Comparison of ENCODE assay signal across 19 cellular contexts in the genomic region with DNA sequence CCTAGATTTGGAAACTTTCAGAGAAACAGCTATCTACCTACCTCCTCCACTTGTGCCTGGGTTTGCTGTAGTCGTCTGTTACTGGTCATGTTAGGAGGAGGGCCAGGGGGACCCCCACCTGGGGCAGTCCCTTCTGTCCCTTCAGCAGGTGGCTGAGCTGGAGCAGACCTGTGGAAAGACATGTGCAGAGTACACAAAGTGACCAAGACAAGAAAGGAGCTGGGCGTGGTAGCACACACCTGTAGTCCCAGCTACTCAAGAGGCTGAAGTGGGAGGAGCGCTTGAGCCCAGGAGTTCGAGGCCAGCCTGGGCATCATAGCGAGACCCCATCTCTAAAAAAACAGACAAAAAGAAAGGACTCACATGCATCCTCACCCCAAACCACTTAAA. TPM values are rescaled to one million over a fixed set of nuclear protein-coding genes. Genes with fewer than 3 reads are reported as not detected.
DNase-seq lines count a peak whose midpoint lies in the region; ATAC-seq and TF ChIP-seq lines count a peak whose summit lies in the region.
"Had no signal": no experiment of that assay in that cellular context is flagged by ENCODE, and none has a peak within 500 bp of the region (broad histone marks: within the 10 kb centered on the region; RNA-seq: fewer than 3 reads in every experiment).

No MANE protein-coding gene starts in this region.

- H3K36me3 Mint-ChIP-seq in T-helper 1 cell treated with Interleukin-12 subunit alpha and Interleukin-12 subunit beta and Interleukin-4 antibody, amounts not matched to agents 30 μg/mL and 1 μg/mL, for 36 hours (ENCODE audit: low read depth), result peaks cover 73% of the 10 kb centered on the region
- H3K36me3 Mint-ChIP-seq in CD4-positive, alpha-beta T cell (ENCODE audit: low read depth), result peaks cover 89% of the 10 kb centered on the region
- H3K36me3 Mint-ChIP-seq in activated T-helper 1 cell treated with anti-CD3 and anti-CD28 coated beads, Interleukin-12 subunit alpha, Interleukin-12 subunit beta, Interleukin-2, Interleukin-4 antibody, amounts not matched to agents 30 ng/mL and 10 ng/mL and 1 ng/mL, durations not matched to agents 14 hours and 24 hours and 36 hours (ENCODE audit: low read depth), result peaks cover 75% of the 10 kb centered on the region
- H3K36me3 Mint-ChIP-seq in naive thymus-derived CD4-positive, alpha-beta T cell, result peaks cover 3 to 74% (median 36%) of the 10 kb centered on the region in 5 donors

- DNase-seq in T-helper 1 cell (no peak), COLO829 (ENCODE audit: low spot score) (no peak), iPS-NIHi7 (ENCODE audit: extremely low spot score) (no peak), mucosa of descending colon (no peak)
- no peak for DNase-seq in CD4-positive, alpha-beta T cell
- DNase-seq in activated T-helper 1 cell treated with anti-CD3 and anti-CD28 coated beads, Interleukin-12 subunit alpha, Interleukin-12 subunit beta, Interleukin-2, Interleukin-4 antibody, amounts not matched to agents 30 ng/mL and 10 ng/mL and 1 ng/mL, durations not matched to agents 14 hours and 24 hours and 36 hours (ENCODE audit: low spot score), result no peak
- DNase-seq in naive thymus-derived CD4-positive, alpha-beta T cell, result no peak
- DNase-seq: activated gamma-delta T cell treated with Interleukin-2 at 50 U/mL for 16 hours; right lobe of liver; stimulated activated naive CD4-positive, alpha-beta T cell treated with Interleukin-2 at 50 U/mL for 16 hours; upper lobe of left lung had no signal

- H3K27me3 ChIP-seq in CD4-positive, alpha-beta T cell (ENCODE audit: control insufficient read depth, insufficient read depth, low read length), result no peaks in the 10 kb centered on the region
- no peaks in the 10 kb centered on the region for H3K27me3 ChIP-seq in naive thymus-derived CD4-positive, alpha-beta T cell (ENCODE audit: control insufficient read depth in 2 of 2, insufficient read depth in 2 of 2, low read length in 2 of 2)
- H3K27me3 ChIP-seq: right lobe of liver, upper lobe of left lung had no signal

- CTCF ChIA-PET in CD4-positive, alpha-beta T cell (lab: Charles Lee), result interaction anchor here (0.8 to 2.3 kb wide), 15 partner anchors 10 to 143 kb away, joined by 3 to 61 read pairs (median 10); partner anchors contain the start of genes CD27, MRPL51 and TAPBPL
- CTCF ChIA-PET in naive thymus-derived CD4-positive, alpha-beta T cell (lab: Charles Lee), result interaction anchor here (0.7 to 6.8 kb wide), 28 partner anchors 9 to 139 kb away, joined by 3 to 201 read pairs (median 7); partner anchors contain the start of genes CD27, NOP2 and TAPBPL

- intact Hi-C loops in CD4-positive, alpha-beta T cell (cut with DNase I, micrococcal nuclease), result loop anchor here in 1 of 2 experiments (1.0 kb wide), 1 partner anchor 43 kb away; no protein-coding TSS in a partner anchor
- intact Hi-C loops in activated T-helper 1 cell treated with anti-CD3 and anti-CD28 coated beads, Interleukin-12 subunit alpha, Interleukin-12 subunit beta, Interleukin-2, Interleukin-4 antibody, amounts not matched to agents 30 ng/mL and 10 ng/mL and 1 ng/mL, durations not matched to agents 14 hours and 24 hours and 36 hours (cut with micrococcal nuclease), result loop anchor here (5.0 kb wide), 1 partner anchor 144 kb away; no protein-coding TSS in a partner anchor
- intact Hi-C loops in naive thymus-derived CD4-positive, alpha-beta T cell (cut with micrococcal nuclease), result no loop called here
- intact Hi-C loops in mucosa of descending colon (cut with DNase I, micrococcal nuclease), result no loop called here

- H3K9me3 Mint-ChIP-seq in T-helper 1 cell treated with Interleukin-12 subunit alpha and Interleukin-12 subunit beta and Interleukin-4 antibody, amounts not matched to agents 30 μg/mL and 1 μg/mL, for 36 hours, result no peaks in the 10 kb centered on the region
- no peaks in the 10 kb centered on the region for H3K9me3 Mint-ChIP-seq in CD4-positive, alpha-beta T cell
- H3K9me3 Mint-ChIP-seq in activated T-helper 1 cell treated with anti-CD3 and anti-CD28 coated beads, Interleukin-12 subunit alpha, Interleukin-12 subunit beta, Interleukin-2, Interleukin-4 antibody, amounts not matched to agents 30 ng/mL and 10 ng/mL and 1 ng/mL, durations not matched to agents 14 hours and 24 hours and 36 hours, result no peaks in the 10 kb centered on the region
- H3K9me3 Mint-ChIP-seq in naive thymus-derived CD4-positive, alpha-beta T cell, result no peaks in the 10 kb centered on the region
- H3K9me3 Mint-ChIP-seq: brain had no signal

- peak overlapping the region; percentile 66 for H3K27ac ChIP-seq in CD4-positive, alpha-beta T cell (ENCODE audit: low read depth, low read length)
- peak overlapping the region; percentile 60 for H3K27ac ChIP-seq in naive thymus-derived CD4-positive, alpha-beta T cell (ENCODE audit: low read depth, low read length)
- H3K27ac ChIP-seq: 22Rv1, coronary artery, right lobe of liver, upper lobe of left lung had no signal

- POLR2A ChIA-PET in CD4-positive, alpha-beta T cell (lab: Charles Lee), result interaction anchor here (0.8 to 16.2 kb wide), 12 partner anchors 9 to 132 kb away, joined by 3 to 225 read pairs (median 9); partner anchors contain the start of genes CD27, GAPDH and TAPBPL
- POLR2A ChIA-PET in naive thymus-derived CD4-positive, alpha-beta T cell (lab: Charles Lee), result interaction anchor here (0.6 to 16.5 kb wide), 17 partner anchors 9 to 143 kb away, joined by 3 to 726 read pairs (median 7); partner anchors contain the start of genes CD27, GAPDH, MRPL51 and TAPBPL

- peaks cover 16 to 20% (median 16%) of the 10 kb centered on the region in 3 experiments for H3K36me3 ChIP-seq in naive thymus-derived CD4-positive, alpha-beta T cell (ENCODE audit: control insufficient read depth in 2 of 3, insufficient read depth in 3 of 3, low read length in 3 of 3)
- H3K36me3 ChIP-seq in mucosa of descending colon (ENCODE audit: low read depth), result no peaks in the 10 kb centered on the region

- H3K4me3 ChIP-seq in naive thymus-derived CD4-positive, alpha-beta T cell (ENCODE audit: low read length), result no peak overlapping the region
- no peak overlapping the region for H3K4me3 ChIP-seq in mucosa of descending colon
- H3K4me3 ChIP-seq: coronary artery, right lobe of liver, upper lobe of left lung had no signal

- H3K9me3 ChIP-seq in CD4-positive, alpha-beta T cell (ENCODE audit: control insufficient read depth, low read length), result no peaks in the 10 kb centered on the region
- no peaks in the 10 kb centered on the region for H3K9me3 ChIP-seq in naive thymus-derived CD4-positive, alpha-beta T cell (ENCODE audit: control insufficient read depth in 2 of 3, low read length in 3 of 3)
- H3K9me3 ChIP-seq in mucosa of descending colon, result no peaks in the 10 kb centered on the region
- H3K9me3 ChIP-seq: right lobe of liver, SK-N-SH, upper lobe of left lung had no signal

- H3K4me3 Mint-ChIP-seq in T-helper 1 cell treated with Interleukin-12 subunit alpha and Interleukin-12 subunit beta and Interleukin-4 antibody, amounts not matched to agents 30 μg/mL and 1 μg/mL, for 36 hours, result no peak overlapping the region
- no peak overlapping the region for H3K4me3 Mint-ChIP-seq in CD4-positive, alpha-beta T cell
- no peak overlapping the region for H3K4me3 Mint-ChIP-seq in activated T-helper 1 cell treated with anti-CD3 and anti-CD28 coated beads, Interleukin-12 subunit alpha, Interleukin-12 subunit beta, Interleukin-2, Interleukin-4 antibody, amounts not matched to agents 30 ng/mL and 10 ng/mL and 1 ng/mL, durations not matched to agents 14 hours and 24 hours and 36 hours
- peak overlapping the region in 1 of 10 donors; percentile 46 for H3K4me3 Mint-ChIP-seq in naive thymus-derived CD4-positive, alpha-beta T cell

- peaks cover 2% of the 10 kb centered on the region for H3K27me3 Mint-ChIP-seq in T-helper 1 cell treated with Interleukin-12 subunit alpha and Interleukin-12 subunit beta and Interleukin-4 antibody, amounts not matched to agents 30 μg/mL and 1 μg/mL, for 36 hours (ENCODE audit: low read depth)
- no peaks in the 10 kb centered on the region for H3K27me3 Mint-ChIP-seq in CD4-positive, alpha-beta T cell
- no peaks in the 10 kb centered on the region for H3K27me3 Mint-ChIP-seq in activated T-helper 1 cell treated with anti-CD3 and anti-CD28 coated beads, Interleukin-12 subunit alpha, Interleukin-12 subunit beta, Interleukin-2, Interleukin-4 antibody, amounts not matched to agents 30 ng/mL and 10 ng/mL and 1 ng/mL, durations not matched to agents 14 hours and 24 hours and 36 hours (ENCODE audit: insufficient read depth)
- no peaks in the 10 kb centered on the region for H3K27me3 Mint-ChIP-seq in naive thymus-derived CD4-positive, alpha-beta T cell

- H3K27ac Mint-ChIP-seq in T-helper 1 cell treated with Interleukin-12 subunit alpha and Interleukin-12 subunit beta and Interleukin-4 antibody, amounts not matched to agents 30 μg/mL and 1 μg/mL, for 36 hours, result peak overlapping the region; percentile 76
- H3K27ac Mint-ChIP-seq in CD4-positive, alpha-beta T cell, result peak overlapping the region; percentile 92
- peak overlapping the region; percentile 81 for H3K27ac Mint-ChIP-seq in activated T-helper 1 cell treated with anti-CD3 and anti-CD28 coated beads, Interleukin-12 subunit alpha, Interleukin-12 subunit beta, Interleukin-2, Interleukin-4 antibody, amounts not matched to agents 30 ng/mL and 10 ng/mL and 1 ng/mL, durations not matched to agents 14 hours and 24 hours and 36 hours
- H3K27ac Mint-ChIP-seq in naive thymus-derived CD4-positive, alpha-beta T cell, result peak overlapping the region in 8 of 9 donors; percentile 48 to 99 (median 95)

- peaks cover 75% of the 10 kb centered on the region in 2 donors for H3K4me1 ChIP-seq in naive thymus-derived CD4-positive, alpha-beta T cell (ENCODE audit: control insufficient read depth in 2 of 2, insufficient read depth in 2 of 2, low read length in 2 of 2)
- H3K4me1 ChIP-seq in mucosa of descending colon (ENCODE audit: low read depth), result peaks cover 30% of the 10 kb centered on the region

- no peak for TF ChIP-seq CTCF in CD4-positive, alpha-beta T cell (IDR thresholded peaks at IDR 0.05)
- TF ChIP-seq CTCF in mucosa of descending colon (IDR thresholded peaks at IDR 0.05), result no peak

- ATAC-seq in CD4-positive, alpha-beta T cell (ENCODE audit: poor library complexity), result no peak
- no peak for ATAC-seq in naive thymus-derived CD4-positive, alpha-beta T cell
- no peak for ATAC-seq in mucosa of descending colon

- H3K4me1 Mint-ChIP-seq in T-helper 1 cell treated with Interleukin-12 subunit alpha and Interleukin-12 subunit beta and Interleukin-4 antibody, amounts not matched to agents 30 μg/mL and 1 μg/mL, for 36 hours (ENCODE audit: low read depth), result peaks cover 76% of the 10 kb centered on the region
- peaks cover 94% of the 10 kb centered on the region for H3K4me1 Mint-ChIP-seq in CD4-positive, alpha-beta T cell (ENCODE audit: low read depth)
- H3K4me1 Mint-ChIP-seq in activated T-helper 1 cell treated with anti-CD3 and anti-CD28 coated beads, Interleukin-12 subunit alpha, Interleukin-12 subunit beta, Interleukin-2, Interleukin-4 antibody, amounts not matched to agents 30 ng/mL and 10 ng/mL and 1 ng/mL, durations not matched to agents 14 hours and 24 hours and 36 hours (ENCODE audit: low read depth), result peaks cover 86% of the 10 kb centered on the region
- peaks cover 61 to 94% (median 88%) of the 10 kb centered on the region in 7 donors for H3K4me1 Mint-ChIP-seq in naive thymus-derived CD4-positive, alpha-beta T cell

RNA-seq across cellular contexts. Expression of gene VAMP1, which starts 4.3 kb away (rescaled TPM):
- total RNA-seq in CD4-positive, alpha-beta T cell, result 10 to 100 TPM; 84.8 to 87.7 TPM
- total RNA-seq in activated T-helper 1 cell treated with anti-CD3 and anti-CD28 coated beads, Interleukin-12 subunit alpha, Interleukin-12 subunit beta, Interleukin-2, Interleukin-4 antibody, amounts not matched to agents 30 ng/mL and 10 ng/mL and 1 ng/mL, durations not matched to agents 14 hours and 24 hours and 36 hours, result 49.7 and 52.8 TPM in 2 replicates
- 100 to 1,000 TPM in 2 of 5 experiments, 10 to 100 TPM in 3; 38.7 to 123 (median 47.9) TPM for total RNA-seq in naive thymus-derived CD4-positive, alpha-beta T cell
- 10 to 100 TPM; 10.9 to 14.0 TPM for polyA plus RNA-seq in naive thymus-derived CD4-positive, alpha-beta T cell
- total RNA-seq in mucosa of descending colon, result 10 to 100 TPM in 1 of 3 donors, 1 to 10 TPM in 2; 3.8 to 18.7 (median 8.6) TPM

RNA-seq across cellular contexts. Expression of gene TAPBPL, which starts 14.3 kb away (rescaled TPM):
- 10 to 100 TPM; 14.7 to 15.8 TPM for total RNA-seq in CD4-positive, alpha-beta T cell
- 34.1 and 34.3 TPM in 2 replicates for total RNA-seq in activated T-helper 1 cell treated with anti-CD3 and anti-CD28 coated beads, Interleukin-12 subunit alpha, Interleukin-12 subunit beta, Interleukin-2, Interleukin-4 antibody, amounts not matched to agents 30 ng/mL and 10 ng/mL and 1 ng/mL, durations not matched to agents 14 hours and 24 hours and 36 hours
- 10 to 100 TPM; 23.0 to 65.4 (median 52.9) TPM for total RNA-seq in naive thymus-derived CD4-positive, alpha-beta T cell
- 100 to 1,000 TPM in 1 of 2 donors, 10 to 100 TPM in 1; 48.7 to 104 TPM for polyA plus RNA-seq in naive thymus-derived CD4-positive, alpha-beta T cell
- total RNA-seq in mucosa of descending colon, result 100 to 1,000 TPM in 1 of 3 donors, 10 to 100 TPM in 2; 40.9 to 107 (median 72.0) TPM

RNA-seq across cellular contexts. Expression of gene CD27, which starts 21.4 kb away (rescaled TPM):
- total RNA-seq in CD4-positive, alpha-beta T cell, result 10 to 100 TPM; 42.7 to 46.1 TPM
- total RNA-seq in activated T-helper 1 cell treated with anti-CD3 and anti-CD28 coated beads, Interleukin-12 subunit alpha, Interleukin-12 subunit beta, Interleukin-2, Interleukin-4 antibody, amounts not matched to agents 30 ng/mL and 10 ng/mL and 1 ng/mL, durations not matched to agents 14 hours and 24 hours and 36 hours, result 82.1 and 82.3 TPM in 2 replicates
- total RNA-seq in naive thymus-derived CD4-positive, alpha-beta T cell, result 100 to 1,000 TPM in 4 of 5 experiments, 10 to 100 TPM in 1; 74.1 to 217 (median 130) TPM
- 100 to 1,000 TPM; 560 to 590 TPM for polyA plus RNA-seq in naive thymus-derived CD4-positive, alpha-beta T cell
- total RNA-seq in mucosa of descending colon, result 1 to 10 TPM; 1.8 to 5.3 (median 3.9) TPM
- total RNA-seq: H7, osteoblast, RPMI7951 had no signal
- polyA plus RNA-seq: SK-N-SH had no signal

RNA-seq across cellular contexts. Expression of gene MRPL51, which starts 26.9 kb away (rescaled TPM):
- 10 to 100 TPM; 15.1 to 16.7 TPM for total RNA-seq in CD4-positive, alpha-beta T cell
- 250 and 258 TPM in 2 replicates for total RNA-seq in activated T-helper 1 cell treated with anti-CD3 and anti-CD28 coated beads, Interleukin-12 subunit alpha, Interleukin-12 subunit beta, Interleukin-2, Interleukin-4 antibody, amounts not matched to agents 30 ng/mL and 10 ng/mL and 1 ng/mL, durations not matched to agents 14 hours and 24 hours and 36 hours
- total RNA-seq in naive thymus-derived CD4-positive, alpha-beta T cell, result 100 to 1,000 TPM in 1 of 5 experiments, 10 to 100 TPM in 4; 22.5 to 208 (median 80.9) TPM
- polyA plus RNA-seq in naive thymus-derived CD4-positive, alpha-beta T cell, result 100 to 1,000 TPM; 204 to 220 TPM
- 100 to 1,000 TPM; 119 to 143 (median 136) TPM for total RNA-seq in mucosa of descending colon

RNA-seq across cellular contexts. Expression of gene NCAPD2, which starts 27.7 kb away (rescaled TPM):
- 10 to 100 TPM; 13.7 to 14.9 TPM for total RNA-seq in CD4-positive, alpha-beta T cell
- total RNA-seq in activated T-helper 1 cell treated with anti-CD3 and anti-CD28 coated beads, Interleukin-12 subunit alpha, Interleukin-12 subunit beta, Interleukin-2, Interleukin-4 antibody, amounts not matched to agents 30 ng/mL and 10 ng/mL and 1 ng/mL, durations not matched to agents 14 hours and 24 hours and 36 hours, result 91.6 and 93.4 TPM in 2 replicates
- total RNA-seq in naive thymus-derived CD4-positive, alpha-beta T cell, result 100 to 1,000 TPM in 1 of 5 experiments, 10 to 100 TPM in 4; 30.3 to 121 (median 38.4) TPM
- 10 to 100 TPM; 24.4 to 46.7 TPM for polyA plus RNA-seq in naive thymus-derived CD4-positive, alpha-beta T cell
- total RNA-seq in mucosa of descending colon, result 10 to 100 TPM; 25.5 to 47.0 (median 26.0) TPM

Comparison
In these comparisons a context has a peak if more than half of its experiments do, and no peak if none do; other contexts are left out.
1. RNA of gene CD27, which starts 21.4 kb away (total RNA-seq): 74.1 to 217 TPM in naive thymus-derived CD4-positive, alpha-beta T cell, 82.1 to 82.3 TPM in activated T-helper 1 cell treated with anti-CD3 and anti-CD28 coated beads, Interleukin-12 subunit alpha, Interleukin-12 subunit beta, Interleukin-2, Interleukin-4 antibody, amounts not matched to agents 30 ng/mL and 10 ng/mL and 1 ng/mL, durations not matched to agents 14 hours and 24 hours and 36 hours and 42.7 to 46.1 TPM in CD4-positive, alpha-beta T cell; 1.8 to 5.3 TPM in mucosa of descending colon; every median in the first group is over 4 times any median in the second.
2. Peak in every context shown above with its lines, with median percentiles within 50 percentile points of each other: H3K27ac Mint-ChIP-seq.